1 cellular context compared by ENCODE assay signal in genomic region chr1:227318852-227319607, GRCh38.
A peak's percentile ranks its signal among the peaks of the same experiment; 100 is the strongest.
TF ChIP-seq lines count a peak whose summit lies in the region.

No MANE protein-coding gene starts in this region.

TF ChIP-seq in HepG2, 621 proteins besides CTCF, POLR2A, EP300 and RAD21 (continued from another document):
- TF ChIP-seq KMT2B (CRISPR knock-in tag; IDR thresholded peaks at IDR 0.05), result 0 out of 2 replicates have a peak, but pooled peaks have one; percentile 4
- peak; percentile 7; the same call in 1 of the 2 replicates for TF ChIP-seq ZGPAT (CRISPR knock-in tag; IDR thresholded peaks at IDR 0.05)
- TF ChIP-seq TERF1 (CRISPR knock-in tag; IDR thresholded peaks at IDR 0.05), result no peak; the same call in 1 of the 2 replicates
- peak; percentile 45; the same call in 1 of the 2 replicates for TF ChIP-seq ARID4A (CRISPR knock-in tag; IDR thresholded peaks at IDR 0.05; ENCODE audit: borderline replicate concordance)
- TF ChIP-seq ZNF740 (CRISPR knock-in tag; IDR thresholded peaks at IDR 0.05), result no peak
- 0 out of 2 replicates have a peak, but pooled peaks have one; percentile 21 for TF ChIP-seq ZSCAN21 (CRISPR knock-in tag; IDR thresholded peaks at IDR 0.05; ENCODE audit: borderline replicate concordance)
- peak; percentile 24; the same call in 1 of the 2 replicates for TF ChIP-seq PRDM15 (CRISPR knock-in tag; IDR thresholded peaks at IDR 0.05)
- TF ChIP-seq FOXC1 (CRISPR knock-in tag; IDR thresholded peaks at IDR 0.05; ENCODE audit: borderline replicate concordance), result peak; percentile 77; the same call in 1 of the 2 replicates
- peak; percentile 19; the same call in 1 of the 2 replicates for TF ChIP-seq ZNF614 (CRISPR knock-in tag; IDR thresholded peaks at IDR 0.05; ENCODE audit: borderline replicate concordance)
- TF ChIP-seq ZNF329 (CRISPR knock-in tag; IDR thresholded peaks at IDR 0.05; ENCODE audit: low read depth), result no peak
- no peak for TF ChIP-seq ZNF180 (CRISPR knock-in tag; IDR thresholded peaks at IDR 0.05; ENCODE audit: borderline replicate concordance, low read depth)
- TF ChIP-seq U2AF1 (optimal IDR thresholded peaks at IDR 0.05; ENCODE audit: low read depth, low read length), result peak; percentile 66
- TF ChIP-seq ZNF598 (CRISPR knock-in tag; IDR thresholded peaks at IDR 0.05; ENCODE audit: borderline replicate concordance), result peak; percentile 43; the same call in 1 of the 2 replicates
- peak; percentile 18; the same call in 1 of the 2 replicates for TF ChIP-seq KDM5B (CRISPR knock-in tag; IDR thresholded peaks at IDR 0.05; ENCODE audit: borderline replicate concordance)
- TF ChIP-seq LCORL (IDR thresholded peaks at IDR 0.05), result no peak
- TF ChIP-seq LCORL (CRISPR knock-in tag; IDR thresholded peaks at IDR 0.05), result peak; percentile 61; the same call in 1 of the 2 replicates
- TF ChIP-seq RELA (CRISPR knock-in tag; IDR thresholded peaks at IDR 0.05), result 0 out of 2 replicates have a peak, but pooled peaks have one; percentile 50
- peak; percentile 44; the same call in 1 of the 2 replicates for TF ChIP-seq ZNF780A (CRISPR knock-in tag; IDR thresholded peaks at IDR 0.05)
- TF ChIP-seq PRMT3 (CRISPR knock-in tag; IDR thresholded peaks at IDR 0.05; ENCODE audit: borderline replicate concordance, low read depth), result no peak
- TF ChIP-seq ZNF432 (CRISPR knock-in tag; IDR thresholded peaks at IDR 0.05; ENCODE audit: borderline replicate concordance), result no peak
- TF ChIP-seq ZNF891 (CRISPR knock-in tag; IDR thresholded peaks at IDR 0.05), result 0 out of 2 replicates have a peak, but pooled peaks have one; percentile 66
- 0 out of 2 replicates have a peak, but pooled peaks have one; percentile 23 for TF ChIP-seq MTF2 (CRISPR knock-in tag; IDR thresholded peaks at IDR 0.05; ENCODE audit: borderline replicate concordance)
- 0 out of 2 replicates have a peak, but pooled peaks have one; percentile 16 for TF ChIP-seq MAX (IDR thresholded peaks at IDR 0.05)
- no peak for TF ChIP-seq BCL6 (CRISPR knock-in tag; IDR thresholded peaks at IDR 0.05)
- 0 out of 2 replicates have a peak, but pooled peaks have one; percentile 15 for TF ChIP-seq POGZ (CRISPR knock-in tag; IDR thresholded peaks at IDR 0.05)
- TF ChIP-seq ZNF225 (CRISPR knock-in tag; IDR thresholded peaks at IDR 0.05), result peak; percentile 52; the same call in 1 of the 2 replicates
- 0 out of 2 replicates have a peak, but pooled peaks have one; percentile 6 for TF ChIP-seq KDM2A (CRISPR knock-in tag; IDR thresholded peaks at IDR 0.05; ENCODE audit: borderline replicate concordance, low read depth)
- TF ChIP-seq MAF1 (CRISPR knock-in tag; IDR thresholded peaks at IDR 0.05; ENCODE audit: borderline replicate concordance), result no peak
- peak; percentile 37; the same call in 1 of the 2 replicates for TF ChIP-seq DRAP1 (CRISPR knock-in tag; IDR thresholded peaks at IDR 0.05)
- TF ChIP-seq FOXK1 (CRISPR knock-in tag; IDR thresholded peaks at IDR 0.05; ENCODE audit: borderline replicate concordance, low read depth), result 0 out of 2 replicates have a peak, but pooled peaks have one; percentile 1
- 0 out of 2 replicates have a peak, but pooled peaks have one; percentile 14 for TF ChIP-seq CREM (IDR thresholded peaks at IDR 0.05)
- no peak for TF ChIP-seq CREM (CRISPR knock-in tag; IDR thresholded peaks at IDR 0.05)
- 0 out of 2 replicates have a peak, but pooled peaks have one; percentile 29 for TF ChIP-seq ZNF230 (CRISPR knock-in tag; IDR thresholded peaks at IDR 0.05)
- TF ChIP-seq NRL (CRISPR knock-in tag; IDR thresholded peaks at IDR 0.05; ENCODE audit: borderline replicate concordance), result peak; percentile 31; the same call in 1 of the 2 replicates
